ENCODE assay signal across 8 cellular contexts in the genomic region with DNA sequence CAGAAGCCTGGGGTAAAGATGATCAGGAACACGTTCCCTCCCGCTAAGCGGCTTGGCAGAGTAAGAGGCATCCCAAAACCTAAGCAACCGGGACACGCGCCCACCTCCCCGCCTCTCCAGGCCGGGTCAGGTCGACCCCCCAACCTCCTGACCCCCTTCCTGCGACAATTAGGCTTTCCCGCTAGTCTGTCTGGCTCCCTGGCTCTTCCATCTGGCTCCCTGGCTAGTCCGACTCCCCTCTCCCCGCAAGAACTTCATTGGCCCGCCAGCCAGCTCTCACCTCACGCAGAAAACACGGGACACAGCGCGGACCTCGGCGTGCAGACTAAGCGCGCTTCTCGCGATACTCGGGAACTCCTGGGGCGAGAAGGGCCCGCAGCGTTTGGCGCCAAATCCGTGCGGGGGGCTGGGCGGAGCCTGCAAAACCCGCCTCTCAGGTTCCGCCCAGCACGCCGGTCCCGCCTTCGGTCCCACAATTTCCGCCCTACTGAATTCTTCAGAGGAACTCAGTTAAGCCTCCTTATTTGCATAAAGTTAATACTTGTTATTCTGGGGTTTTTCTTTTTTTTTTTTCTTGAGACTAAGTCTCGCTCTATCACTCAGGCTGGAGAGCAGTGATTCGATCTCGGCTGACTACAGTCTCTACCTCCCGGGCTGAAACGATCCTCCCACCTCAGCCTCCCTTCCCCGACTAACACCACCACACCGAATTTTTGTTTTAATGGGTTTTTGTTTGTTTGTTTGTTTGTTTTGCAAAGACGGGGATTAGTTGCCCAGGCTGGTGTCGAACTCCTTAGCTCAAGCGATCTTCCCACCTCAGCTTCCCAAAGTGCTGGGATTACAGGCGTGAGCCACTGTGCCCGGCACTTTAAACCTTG. TPM values are rescaled to one million over a fixed set of nuclear protein-coding genes. Genes with fewer than 3 reads are reported as not detected.
A peak's percentile ranks its signal among the peaks of the same experiment; 100 is the strongest.
DNase-seq lines count a peak whose midpoint lies in the region; ATAC-seq, FAIRE-seq and TF ChIP-seq lines count a peak whose summit lies in the region.

A gene with protein sequence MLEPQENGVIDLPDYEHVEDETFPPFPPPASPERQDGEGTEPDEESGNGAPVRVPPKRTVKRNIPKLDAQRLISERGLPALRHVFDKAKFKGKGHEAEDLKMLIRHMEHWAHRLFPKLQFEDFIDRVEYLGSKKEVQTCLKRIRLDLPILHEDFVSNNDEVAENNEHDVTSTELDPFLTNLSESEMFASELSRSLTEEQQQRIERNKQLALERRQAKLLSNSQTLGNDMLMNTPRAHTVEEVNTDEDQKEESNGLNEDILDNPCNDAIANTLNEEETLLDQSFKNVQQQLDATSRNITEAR (minus strand): TSS at position 327 of the 878 bp plus-strand sequence. CDS start 3,738 bp downstream, outside the sequence.

- peak within 1 kb of the TSS; percentile 87 for H3K27ac Mint-ChIP-seq in chondrocyte (ENCODE audit: unreplicated experiment)

- no peaks in the 10 kb centered on the region for H3K27me3 Mint-ChIP-seq in chondrocyte (ENCODE audit: low read depth)

- TF ChIP-seq CTCF in BE2C (IDR thresholded peaks at IDR 0.05; ENCODE audit: low read depth, low read length) (no peak), chondrocyte (IDR thresholded peaks at IDR 0.05) (no peak), kidney epithelial cell (IDR thresholded peaks at IDR 0.05; ENCODE audit: insufficient read depth, low read length, poor library complexity, severe bottlenecking) (no peak)

- H3K4me3 ChIP-seq in BE2C (ENCODE audit: low read depth, low read length) (peak within 1 kb of the TSS; percentile 94), kidney epithelial cell (ENCODE audit: low read depth, low read length) (peak within 1 kb of the TSS; percentile 76)

- ATAC-seq in HG03442 (IDR thresholded peaks at IDR 0.05; ENCODE audit: unreplicated experiment) = peak; percentile 89

- H3K4me1 Mint-ChIP-seq in chondrocyte (ENCODE audit: low read depth) = peaks cover 14% of the 10 kb centered on the region

- H3K27me3 ChIP-seq in BE2C (no peaks in the 10 kb centered on the region), kidney epithelial cell (ENCODE audit: control insufficient read depth, insufficient read depth, low read length) (no peaks in the 10 kb centered on the region)

- no peaks in the 10 kb centered on the region for H3K9me3 ChIP-seq in BE2C

- FAIRE-seq in GM19239 (lab: Jason Lieb, UNC) = peak; percentile 96

- H3K36me3 Mint-ChIP-seq in chondrocyte (ENCODE audit: low read depth) = no peaks in the 10 kb centered on the region

- peaks cover 14% of the 10 kb centered on the region for H3K36me3 ChIP-seq in BE2C
- no peaks in the 10 kb centered on the region for H3K36me3 ChIP-seq in kidney epithelial cell (ENCODE audit: control insufficient read depth, insufficient read depth, low read length)

- peak within 1 kb of the TSS; percentile 83 for H3K4me3 Mint-ChIP-seq in chondrocyte (ENCODE audit: unreplicated experiment)

- no peaks in the 10 kb centered on the region for H3K4me1 ChIP-seq in BE2C

- DNase-seq in BE2C (peak; percentile 98), GM19239 (ENCODE audit: insufficient read length, low spot score) (peak; percentile 86), NCI-H510A treated with DMSO at 0.1 percent for 48 hours (lab: John Stamatoyannopoulos, UW) (peak; percentile 81), chondrocyte (ENCODE audit: low spot score) (peak; percentile 95), kidney epithelial cell (ENCODE audit: low read depth) (peak; percentile 77)
- DNase-seq in activated CD4-positive, alpha-beta T cell treated with anti-CD3 and anti-CD28 coated beads for 24 hours (ENCODE audit: low read depth in 2 of 2) = peak; percentile 96
- peak; percentile 98 for DNase-seq in stimulated activated CD4-positive, alpha-beta T cell treated with anti-CD3 and anti-CD28 coated beads, Interleukin-15, amount 100 ng/mL, for 24 hours

- H3K9me3 Mint-ChIP-seq in chondrocyte (ENCODE audit: low read depth) = no peaks in the 10 kb centered on the region

RNA-seq across cellular contexts. Expression of the gene that starts here (rescaled TPM):
- polyA plus RNA-seq in BE2C (2012; ENCODE audit: insufficient read depth, insufficient read length, low read depth) = 17.4 TPM
- total RNA-seq in chondrocyte (6.3 to 11.9 TPM (median 8.2 TPM) in 3 replicates), kidney epithelial cell (9.8 and 9.9 TPM in 2 replicates)

Comparison
In these comparisons a context has a peak if more than half of its experiments do, and no peak if none do; other contexts are left out.
1. Peak in every context shown above with its lines: DNase-seq, ATAC-seq and H3K4me3 ChIP-seq.